Comparison of ENCODE assay signal across 7 cellular contexts in the genomic region with DNA sequence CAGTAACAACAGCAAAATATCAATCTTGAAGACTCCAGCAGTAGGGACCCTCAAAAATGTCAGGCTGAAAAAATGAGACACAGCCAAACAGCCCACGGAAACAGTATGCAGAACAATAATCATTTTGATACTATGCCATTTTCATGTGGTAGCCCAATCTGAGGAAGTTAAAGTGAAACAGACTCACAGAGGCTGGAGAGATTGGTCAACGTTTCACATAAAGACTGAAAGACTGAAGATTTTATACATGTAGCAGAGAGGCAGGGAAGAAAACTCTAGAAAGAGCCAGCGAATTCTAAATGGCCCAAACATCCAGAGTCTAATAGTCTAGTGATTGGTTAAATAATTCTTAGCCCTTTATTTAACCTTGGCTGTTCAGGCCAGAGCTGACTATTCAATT. TPM values are rescaled to one million over a fixed set of nuclear protein-coding genes. Genes with fewer than 3 reads are reported as not detected.
DNase-seq lines count a peak whose midpoint lies in the region; ATAC-seq and TF ChIP-seq lines count a peak whose summit lies in the region.

No MANE protein-coding gene starts in this region.

- intact Hi-C loops in activated CD8-positive, alpha-beta T cell treated with anti-CD3 and anti-CD28 coated beads for 36 hours (cut with micrococcal nuclease): loop anchor here (2.0 kb wide), 1 partner anchor 45 kb away; no protein-coding TSS in a partner anchor
- intact Hi-C loops in naive thymus-derived CD4-positive, alpha-beta T cell (cut with micrococcal nuclease): loop anchor here in 1 of 2 donors (1.0 to 2.0 kb wide), 2 partner anchors 10 to 15 kb away; no protein-coding TSS in a partner anchor

- CTCF ChIA-PET in activated CD8-positive, alpha-beta T cell treated with anti-CD3 and anti-CD28 coated beads for 36 hours (lab: Charles Lee): interaction anchor here (1.1 to 1.9 kb wide), 4 partner anchors 13 to 47 kb away, joined by 3 to 5 read pairs (median 4); no protein-coding TSS in a partner anchor
- CTCF ChIA-PET in naive thymus-derived CD4-positive, alpha-beta T cell (lab: Charles Lee): no interaction called here

- peak; percentile 91 for ATAC-seq in GM19025 (IDR thresholded peaks at IDR 0.05; ENCODE audit: low read depth, unreplicated experiment)
- ATAC-seq in HG02852 (IDR thresholded peaks at IDR 0.05; ENCODE audit: unreplicated experiment): peak; percentile 86
- ATAC-seq in activated CD8-positive, alpha-beta T cell treated with anti-CD3 and anti-CD28 coated beads for 36 hours: peak; percentile 87
- ATAC-seq in naive thymus-derived CD4-positive, alpha-beta T cell: peak; percentile 66

- DNase-seq in activated CD8-positive, alpha-beta T cell treated with anti-CD3 and anti-CD28 coated beads for 36 hours: peak; percentile 46
- DNase-seq in naive thymus-derived CD4-positive, alpha-beta T cell: peak in 1 of 9 donors; percentile 4
- DNase-seq in NCI-H2227 (lab: John Stamatoyannopoulos, UW; ENCODE audit: unreplicated experiment) (no peak), UCSD-AML1 (lab: John Stamatoyannopoulos, UW; ENCODE audit: unreplicated experiment) (no peak)
- DNase-seq in activated CD4-positive, CD25-positive, alpha-beta regulatory T cell treated with anti-CD3 and anti-CD28 coated beads, Interleukin-2, amount 50 U/mL, for 72 hours: no peak

- POLR2A ChIA-PET in activated CD8-positive, alpha-beta T cell treated with anti-CD3 and anti-CD28 coated beads for 36 hours (lab: Charles Lee): interaction anchor here (1.5 kb wide), 1 partner anchor 21 kb away, joined by 4 read pairs; no protein-coding TSS in a partner anchor
- POLR2A ChIA-PET in naive thymus-derived CD4-positive, alpha-beta T cell (lab: Charles Lee): interaction anchor here (1.3 to 1.4 kb wide), 3 partner anchors 42 to 50 kb away, joined by 3 read pairs; no protein-coding TSS in a partner anchor

- H3K4me3 ChIP-seq in naive thymus-derived CD4-positive, alpha-beta T cell (ENCODE audit: low read length): no peak overlapping the region

- H3K4me1 ChIP-seq in naive thymus-derived CD4-positive, alpha-beta T cell (ENCODE audit: control insufficient read depth in 2 of 2, insufficient read depth in 2 of 2, low read length in 2 of 2): peaks cover 8 to 39% of the 10 kb centered on the region in 2 donors

- no peaks in the 10 kb centered on the region for H3K27me3 Mint-ChIP-seq in activated CD8-positive, alpha-beta T cell treated with anti-CD3 and anti-CD28 coated beads for 36 hours
- no peaks in the 10 kb centered on the region for H3K27me3 Mint-ChIP-seq in naive thymus-derived CD4-positive, alpha-beta T cell

- peaks cover 78% of the 10 kb centered on the region for H3K4me1 Mint-ChIP-seq in activated CD8-positive, alpha-beta T cell treated with anti-CD3 and anti-CD28 coated beads for 36 hours (ENCODE audit: low read depth)
- peaks cover 50 to 96% (median 89%) of the 10 kb centered on the region in 7 donors for H3K4me1 Mint-ChIP-seq in naive thymus-derived CD4-positive, alpha-beta T cell

- no peak for TF ChIP-seq CTCF in activated CD8-positive, alpha-beta T cell treated with anti-CD3 and anti-CD28 coated beads for 36 hours (IDR thresholded peaks at IDR 0.05)

- H3K36me3 Mint-ChIP-seq in activated CD8-positive, alpha-beta T cell treated with anti-CD3 and anti-CD28 coated beads for 36 hours (ENCODE audit: low read depth): peaks cover 18% of the 10 kb centered on the region
- H3K36me3 Mint-ChIP-seq in naive thymus-derived CD4-positive, alpha-beta T cell: peaks cover 5 to 35% (median 14%) of the 10 kb centered on the region in 5 donors

- H3K36me3 ChIP-seq in naive thymus-derived CD4-positive, alpha-beta T cell (ENCODE audit: control insufficient read depth in 2 of 3, insufficient read depth in 3 of 3, low read length in 3 of 3): peaks cover 0 to 6% (median 0%) of the 10 kb centered on the region in 3 experiments

- peak overlapping the region; percentile 3 for H3K4me3 Mint-ChIP-seq in activated CD8-positive, alpha-beta T cell treated with anti-CD3 and anti-CD28 coated beads for 36 hours
- H3K4me3 Mint-ChIP-seq in naive thymus-derived CD4-positive, alpha-beta T cell: peak overlapping the region in 9 of 10 donors; percentile 45 to 87 (median 65)

- H3K27ac ChIP-seq in naive thymus-derived CD4-positive, alpha-beta T cell (ENCODE audit: low read depth, low read length): no peak overlapping the region

- H3K9me3 Mint-ChIP-seq in activated CD8-positive, alpha-beta T cell treated with anti-CD3 and anti-CD28 coated beads for 36 hours: no peaks in the 10 kb centered on the region
- no peaks in the 10 kb centered on the region for H3K9me3 Mint-ChIP-seq in naive thymus-derived CD4-positive, alpha-beta T cell

- no peaks in the 10 kb centered on the region for H3K27me3 ChIP-seq in naive thymus-derived CD4-positive, alpha-beta T cell (ENCODE audit: control insufficient read depth in 2 of 2, insufficient read depth in 2 of 2, low read length in 2 of 2)

- peak overlapping the region; percentile 77 for H3K27ac Mint-ChIP-seq in activated CD8-positive, alpha-beta T cell treated with anti-CD3 and anti-CD28 coated beads for 36 hours
- peak overlapping the region in 8 of 9 donors; percentile 16 to 93 (median 43) for H3K27ac Mint-ChIP-seq in naive thymus-derived CD4-positive, alpha-beta T cell

- no peaks in the 10 kb centered on the region for H3K9me3 ChIP-seq in naive thymus-derived CD4-positive, alpha-beta T cell (ENCODE audit: control insufficient read depth in 2 of 3, low read length in 3 of 3)

RNA-seq across cellular contexts. Expression of a gene that starts 49.4 kb away (rescaled TPM):
- 10 to 100 TPM; 11.8 to 12.5 TPM for total RNA-seq in activated CD8-positive, alpha-beta T cell treated with anti-CD3 and anti-CD28 coated beads for 36 hours
- total RNA-seq in naive thymus-derived CD4-positive, alpha-beta T cell: 10 to 100 TPM; 15.6 to 81.3 (median 68.2) TPM
- polyA plus RNA-seq in naive thymus-derived CD4-positive, alpha-beta T cell: 10 to 100 TPM; 12.6 to 38.6 TPM
